Comparison of ENCODE assay signal across 25 cellular contexts in genomic region chr4:101862595-101862994, GRCh38.
DNase-seq lines count a peak whose midpoint lies in the region; ATAC-seq and TF ChIP-seq lines count a peak whose summit lies in the region.
"Had no signal": no experiment of that assay in that cellular context is flagged by ENCODE, and none has a peak within 500 bp of the region (broad histone marks: within the 10 kb centered on the region; RNA-seq: fewer than 3 reads in every experiment).

No MANE protein-coding gene starts in this region.

- DNase-seq in activated B cell treated with CpG ODN at 0.5 μM for 24 hours (no peak), vagina (ENCODE audit: extremely low spot score in 2 of 2) (no peak), iPS-NIHi11 (ENCODE audit: low spot score) (no peak), DMS114 treated with DMSO at 0.1 percent for 48 hours (lab: John Stamatoyannopoulos, UW; ENCODE audit: unreplicated experiment) (no peak)
- DNase-seq: activated CD4-positive, alpha-beta T cell treated with anti-CD3 and anti-CD28 coated beads for 48 hours; activated T-cell treated with anti-CD3 and anti-CD28 coated beads, Interleukin-2, amount 50 U/mL, for 48 hours; CD4-positive, alpha-beta T cell; EL; naive thymus-derived CD4-positive, alpha-beta T cell; NCI-H1436 treated with DMSO at 0.1 percent for 48 hours; NCI-H446 treated with DMSO at 0.1 percent for 48 hours; sigmoid colon; stimulated activated CD4-positive, alpha-beta T cell treated with anti-CD3 and anti-CD28 coated beads, Interleukin-15, amount 100 ng/mL, for 24 hours; stimulated activated naive CD4-positive, alpha-beta T cell treated with Interleukin-2 at 50 U/mL for 16 hours; testis had no signal

- TF ChIP-seq POLR2A in vagina (IDR thresholded peaks at IDR 0.05), result no peak

- CTCF ChIA-PET in activated B cell treated with CpG ODN at 0.5 μM for 24 hours (lab: Charles Lee), result no interaction called here

- no peaks in the 10 kb centered on the region for H3K27me3 ChIP-seq in vagina
- H3K27me3 ChIP-seq: gastroesophageal sphincter, sigmoid colon, testis had no signal

- H3K9me3 ChIP-seq in vagina, result no peaks in the 10 kb centered on the region
- H3K9me3 ChIP-seq: gastroesophageal sphincter, prostate gland, sigmoid colon, testis had no signal

- ATAC-seq in GM19035 (IDR thresholded peaks at IDR 0.05; ENCODE audit: unreplicated experiment), result peak; percentile 64
- peak; percentile 65 for ATAC-seq in HG03175 (IDR thresholded peaks at IDR 0.05; ENCODE audit: unreplicated experiment)
- peak; percentile 71 for ATAC-seq in activated B cell treated with CpG ODN at 0.5 μM for 24 hours (ENCODE audit: low read depth)
- ATAC-seq in GM21528 (IDR thresholded peaks at IDR 0.05; ENCODE audit: low FRiP score, unreplicated experiment), result no peak
- ATAC-seq: gastroesophageal sphincter; naive thymus-derived CD4-positive, alpha-beta T cell had no signal

- H3K36me3 Mint-ChIP-seq in activated B cell treated with CpG ODN at 0.5 μM for 24 hours (ENCODE audit: low read depth), result peaks cover 85% of the 10 kb centered on the region
- H3K36me3 Mint-ChIP-seq: mesothelial cell of epicardium; naive thymus-derived CD4-positive, alpha-beta T cell had no signal

- TF ChIP-seq CTCF in activated B cell treated with CpG ODN at 0.5 μM for 24 hours (IDR thresholded peaks at IDR 0.05) (no peak), vagina (IDR thresholded peaks at IDR 0.05) (no peak)

- peaks cover 10% of the 10 kb centered on the region for H3K9me3 Mint-ChIP-seq in activated B cell treated with CpG ODN at 0.5 μM for 24 hours
- H3K9me3 Mint-ChIP-seq: central memory CD8-positive, alpha-beta T cell; T-helper 1 cell treated with Interleukin-12 subunit alpha and Interleukin-12 subunit beta and Interleukin-4 antibody, amounts not matched to agents 30 μg/mL and 1 μg/mL, for 36 hours had no signal

- POLR2A ChIA-PET in activated B cell treated with CpG ODN at 0.5 μM for 24 hours (lab: Charles Lee), result interaction anchor here (0.7 to 1.5 kb wide), 6 partner anchors 11 to 515 kb away, joined by 3 to 4 read pairs (median 4); partner anchors contain the start of gene PPP3CA

- intact Hi-C loops in activated B cell treated with CpG ODN at 0.5 μM for 24 hours (cut with micrococcal nuclease) (loop anchor here (1.0 to 2.0 kb wide), 3 partner anchors 8 to 72 kb away; partner anchors contain the start of gene BANK1), vagina (cut with DNase I) (no loop called here)

- peaks cover 75% of the 10 kb centered on the region for H3K4me1 Mint-ChIP-seq in activated B cell treated with CpG ODN at 0.5 μM for 24 hours
- H3K4me1 Mint-ChIP-seq: central memory CD8-positive, alpha-beta T cell; naive thymus-derived CD4-positive, alpha-beta T cell had no signal

- no peaks in the 10 kb centered on the region for H3K4me1 ChIP-seq in vagina
- H3K4me1 ChIP-seq: gastroesophageal sphincter, prostate gland, testis had no signal

- H3K27ac Mint-ChIP-seq in activated B cell treated with CpG ODN at 0.5 μM for 24 hours, result peak overlapping the region; percentile 87
- H3K27ac Mint-ChIP-seq: CD4-positive, alpha-beta T cell; mesothelial cell of epicardium; naive thymus-derived CD4-positive, alpha-beta T cell; T-helper 1 cell treated with Interleukin-12 subunit alpha and Interleukin-12 subunit beta and Interleukin-4 antibody, amounts not matched to agents 30 μg/mL and 1 μg/mL, for 36 hours had no signal

- no peak overlapping the region for H3K4me3 ChIP-seq in vagina
- H3K4me3 ChIP-seq: gastroesophageal sphincter, prostate gland, sigmoid colon, SK-N-MC, testis had no signal

- no peaks in the 10 kb centered on the region for H3K27me3 Mint-ChIP-seq in activated B cell treated with CpG ODN at 0.5 μM for 24 hours

- no peaks in the 10 kb centered on the region for H3K36me3 ChIP-seq in vagina
- H3K36me3 ChIP-seq: gastroesophageal sphincter, prostate gland, sigmoid colon had no signal

- peak overlapping the region; percentile 66 for H3K4me3 Mint-ChIP-seq in activated B cell treated with CpG ODN at 0.5 μM for 24 hours
- H3K4me3 Mint-ChIP-seq: CD4-positive, alpha-beta T cell; central memory CD8-positive, alpha-beta T cell; mesothelial cell of epicardium; naive thymus-derived CD4-positive, alpha-beta T cell; T-helper 1 cell treated with Interleukin-12 subunit alpha and Interleukin-12 subunit beta and Interleukin-4 antibody, amounts not matched to agents 30 μg/mL and 1 μg/mL, for 36 hours had no signal

- H3K27ac ChIP-seq in vagina, result no peak overlapping the region
- H3K27ac ChIP-seq: gastroesophageal sphincter, KMS-11, prostate gland, sigmoid colon, SK-N-MC, testis had no signal
